In genomic region chr10:21020545-21020944, GRCh38 we compare ENCODE assay signal across 9 cellular contexts.
DNase-seq lines count a peak whose midpoint lies in the region; ATAC-seq and TF ChIP-seq lines count a peak whose summit lies in the region.
"Had no signal": no experiment of that assay in that cellular context is flagged by ENCODE, and none has a peak within 500 bp of the region (broad histone marks: within the 10 kb centered on the region; RNA-seq: fewer than 3 reads in every experiment).

No MANE protein-coding gene starts in this region.

- TF ChIP-seq POLR2A in lower leg skin (IDR thresholded peaks at IDR 0.05): no peak

- WGBS in lower leg skin, 2 donors: 93 to 98% methylated on average over 7 of the region's 7 CpGs

- no peaks in the 10 kb centered on the region for H3K36me3 Mint-ChIP-seq in stimulated activated memory B cell treated with anti-CD40 and anti-IgM and Interleukin-4, amounts not matched to agents 10 μg/mL and 1 μg/mL and 100 μg/mL, for 72 hours

- H3K36me3 ChIP-seq in A673 (ENCODE audit: insufficient read depth, low read length, poor library complexity, severe bottlenecking) (no peaks in the 10 kb centered on the region), NT2/D1 (ENCODE audit: insufficient read depth, insufficient read length, low read length) (no peaks in the 10 kb centered on the region)
- H3K36me3 ChIP-seq: HAP-1 had no signal

- H3K9me3 Mint-ChIP-seq in stimulated activated memory B cell treated with anti-CD40 and anti-IgM and Interleukin-4, amounts not matched to agents 10 μg/mL and 1 μg/mL and 100 μg/mL, for 72 hours: peaks cover 4% of the 10 kb centered on the region

- BruUV-seq in A673 (replicated peaks; lab: Mats Ljungman, UMichigan): no TSS peak

- no peaks in the 10 kb centered on the region for H3K9me3 ChIP-seq in A673 (ENCODE audit: low read depth, low read length, poor library complexity, severe bottlenecking)
- no peaks in the 10 kb centered on the region for H3K9me3 ChIP-seq in NT2/D1 (ENCODE audit: insufficient read depth, low read length)
- H3K9me3 ChIP-seq: HAP-1 had no signal

- H3K9ac ChIP-seq in NT2/D1 (ENCODE audit: insufficient read length, low read depth): no peak overlapping the region

- H3K27ac Mint-ChIP-seq in stimulated activated memory B cell treated with anti-CD40 and anti-IgM and Interleukin-4, amounts not matched to agents 10 μg/mL and 1 μg/mL and 100 μg/mL, for 72 hours: no peak overlapping the region

- H3K27me3 ChIP-seq in A673 (replicated peaks; ENCODE audit: insufficient read depth, low read depth, low read length, poor library complexity): no peaks in the 10 kb centered on the region
- H3K27me3 ChIP-seq in NT2/D1 (ENCODE audit: insufficient read depth, insufficient read length): no peaks in the 10 kb centered on the region

- H3K27ac ChIP-seq in A673 (ENCODE audit: low read depth, low read length, poor library complexity, severe bottlenecking): no peak overlapping the region

- TF ChIP-seq CTCF in A673 (conservative IDR thresholded peaks at IDR 0.05; ENCODE audit: low read depth, low read length) (peak; percentile 75), fibroblast of mammary gland (conservative IDR thresholded peaks at IDR 0.05; ENCODE audit: control insufficient read depth, insufficient read depth, low read depth, low read length) (peak; percentile 56), lower leg skin (IDR thresholded peaks at IDR 0.05) (no peak)

- CTCF ChIA-PET in A673 (lab: Charles Lee): no interaction called here

- intact Hi-C loops in A673 (cut with micrococcal nuclease; ENCODE audit: unreplicated experiment) (loop anchor here (10.0 kb wide), 1 partner anchor 156 kb away; no protein-coding TSS in a partner anchor), lower leg skin (cut with DNase I; ENCODE audit: low total_unique reads) (no loop called here), sciatic nerve (cut with DNase I) (no loop called here)

- H3K27me3 Mint-ChIP-seq in stimulated activated memory B cell treated with anti-CD40 and anti-IgM and Interleukin-4, amounts not matched to agents 10 μg/mL and 1 μg/mL and 100 μg/mL, for 72 hours: peaks cover 17% of the 10 kb centered on the region

- peak; percentile 84 for ATAC-seq in GM18511 (IDR thresholded peaks at IDR 0.05; ENCODE audit: unreplicated experiment)
- peak; percentile 82 for ATAC-seq in HG02884 (IDR thresholded peaks at IDR 0.05; ENCODE audit: unreplicated experiment)
- ATAC-seq in stimulated activated memory B cell treated with anti-CD40 and anti-IgM and Interleukin-4, amounts not matched to agents 10 μg/mL and 1 μg/mL and 100 μg/mL, for 72 hours: peak; percentile 51
- ATAC-seq in sciatic nerve: no peak

- H3K4me1 ChIP-seq in A673 (ENCODE audit: insufficient read depth, low read length, poor library complexity, severe bottlenecking) (no peaks in the 10 kb centered on the region), NT2/D1 (ENCODE audit: insufficient read depth, insufficient read length) (no peaks in the 10 kb centered on the region)
- H3K4me1 ChIP-seq: HAP-1 had no signal

- H3K4me3 Mint-ChIP-seq in stimulated activated memory B cell treated with anti-CD40 and anti-IgM and Interleukin-4, amounts not matched to agents 10 μg/mL and 1 μg/mL and 100 μg/mL, for 72 hours: no peak overlapping the region

- H3K4me1 Mint-ChIP-seq in stimulated activated memory B cell treated with anti-CD40 and anti-IgM and Interleukin-4, amounts not matched to agents 10 μg/mL and 1 μg/mL and 100 μg/mL, for 72 hours: no peaks in the 10 kb centered on the region

- DNase-seq in A673 (ENCODE audit: low spot score) (peak; percentile 58), NT2/D1 (ENCODE audit: low read depth, low spot score) (peak; percentile 20), fibroblast of mammary gland (ENCODE audit: low read depth) (peak; percentile 46), lower leg skin (ENCODE audit: low spot score in 2 of 2) (no peak), sciatic nerve (ENCODE audit: low spot score) (no peak)

- POLR2A ChIA-PET in A673 (lab: Charles Lee; ENCODE audit: low non-redundant PET): no interaction called here

- H3K4me3 ChIP-seq in A673 (ENCODE audit: low read depth, low read length, poor library complexity, severe bottlenecking): no peak overlapping the region
- no peak overlapping the region for H3K4me3 ChIP-seq in NT2/D1 (ENCODE audit: insufficient read length, low read depth)
- no peak overlapping the region for H3K4me3 ChIP-seq in fibroblast of mammary gland (ENCODE audit: control insufficient read depth, low read depth, low read length)
- no peak overlapping the region for H3K4me3 ChIP-seq in lower leg skin (ENCODE audit: low read depth, poor library complexity, severe bottlenecking)
- H3K4me3 ChIP-seq: HAP-1 had no signal

Comparison
In these comparisons a context has a peak if more than half of its experiments do, and no peak if none do; other contexts are left out.
1. DNase-seq: peak in A673 (single experiment), NT2/D1 (single experiment) and fibroblast of mammary gland (single experiment); none in lower leg skin (0 of 2) and sciatic nerve (single experiment).
2. CTCF ChIP-seq: peak in A673 (single experiment) and fibroblast of mammary gland (single experiment); none in lower leg skin (0 of 3).